1 cellular context compared by ENCODE assay signal in the genomic region with DNA sequence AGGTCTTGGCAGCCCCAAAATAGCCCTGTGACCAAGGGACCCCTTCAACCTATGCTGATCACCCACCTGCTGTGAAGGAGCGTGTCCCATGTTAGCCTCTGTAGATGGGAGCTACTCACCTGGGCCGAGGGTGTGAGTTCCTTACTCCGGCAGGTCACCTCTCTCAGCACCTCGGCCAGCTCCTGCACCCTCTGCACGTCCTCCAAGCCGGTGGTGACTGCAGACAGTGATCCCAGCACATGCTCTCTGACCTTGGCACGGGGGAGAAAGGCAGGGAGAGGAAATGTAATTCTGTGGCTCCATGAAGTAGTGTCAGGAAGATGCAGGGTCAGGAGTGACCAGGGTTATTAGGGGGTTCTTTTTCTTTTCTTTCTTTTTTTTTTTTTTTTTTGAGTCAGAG.
TF ChIP-seq lines count a peak whose summit lies in the region.

No MANE protein-coding gene starts in this region.

TF ChIP-seq in Ishikawa, 13 proteins besides CTCF, POLR2A, EP300 and RAD21:
- TF ChIP-seq, protein P1, sequence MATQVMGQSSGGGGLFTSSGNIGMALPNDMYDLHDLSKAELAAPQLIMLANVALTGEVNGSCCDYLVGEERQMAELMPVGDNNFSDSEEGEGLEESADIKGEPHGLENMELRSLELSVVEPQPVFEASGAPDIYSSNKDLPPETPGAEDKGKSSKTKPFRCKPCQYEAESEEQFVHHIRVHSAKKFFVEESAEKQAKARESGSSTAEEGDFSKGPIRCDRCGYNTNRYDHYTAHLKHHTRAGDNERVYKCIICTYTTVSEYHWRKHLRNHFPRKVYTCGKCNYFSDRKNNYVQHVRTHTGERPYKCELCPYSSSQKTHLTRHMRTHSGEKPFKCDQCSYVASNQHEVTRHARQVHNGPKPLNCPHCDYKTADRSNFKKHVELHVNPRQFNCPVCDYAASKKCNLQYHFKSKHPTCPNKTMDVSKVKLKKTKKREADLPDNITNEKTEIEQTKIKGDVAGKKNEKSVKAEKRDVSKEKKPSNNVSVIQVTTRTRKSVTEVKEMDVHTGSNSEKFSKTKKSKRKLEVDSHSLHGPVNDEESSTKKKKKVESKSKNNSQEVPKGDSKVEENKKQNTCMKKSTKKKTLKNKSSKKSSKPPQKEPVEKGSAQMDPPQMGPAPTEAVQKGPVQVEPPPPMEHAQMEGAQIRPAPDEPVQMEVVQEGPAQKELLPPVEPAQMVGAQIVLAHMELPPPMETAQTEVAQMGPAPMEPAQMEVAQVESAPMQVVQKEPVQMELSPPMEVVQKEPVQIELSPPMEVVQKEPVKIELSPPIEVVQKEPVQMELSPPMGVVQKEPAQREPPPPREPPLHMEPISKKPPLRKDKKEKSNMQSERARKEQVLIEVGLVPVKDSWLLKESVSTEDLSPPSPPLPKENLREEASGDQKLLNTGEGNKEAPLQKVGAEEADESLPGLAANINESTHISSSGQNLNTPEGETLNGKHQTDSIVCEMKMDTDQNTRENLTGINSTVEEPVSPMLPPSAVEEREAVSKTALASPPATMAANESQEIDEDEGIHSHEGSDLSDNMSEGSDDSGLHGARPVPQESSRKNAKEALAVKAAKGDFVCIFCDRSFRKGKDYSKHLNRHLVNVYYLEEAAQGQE (IDR thresholded peaks at IDR 0.05; ENCODE audit: low read depth): peak; percentile 90
- no peak for TF ChIP-seq CREB1 (IDR thresholded peaks at IDR 0.05; ENCODE audit: low read depth)
- no peak for TF ChIP-seq TEAD4 (IDR thresholded peaks at IDR 0.05)
- TF ChIP-seq EGR1 (IDR thresholded peaks at IDR 0.05): no peak
- TF ChIP-seq YY1 (IDR thresholded peaks at IDR 0.05; ENCODE audit: low read depth): no peak
- TF ChIP-seq TCF12 (IDR thresholded peaks at IDR 0.05; ENCODE audit: low read depth): no peak
TF ChIP-seq in Ishikawa: peak in this region for 1.
